ENCODE assay signal across 21 cellular contexts in the genomic region with DNA sequence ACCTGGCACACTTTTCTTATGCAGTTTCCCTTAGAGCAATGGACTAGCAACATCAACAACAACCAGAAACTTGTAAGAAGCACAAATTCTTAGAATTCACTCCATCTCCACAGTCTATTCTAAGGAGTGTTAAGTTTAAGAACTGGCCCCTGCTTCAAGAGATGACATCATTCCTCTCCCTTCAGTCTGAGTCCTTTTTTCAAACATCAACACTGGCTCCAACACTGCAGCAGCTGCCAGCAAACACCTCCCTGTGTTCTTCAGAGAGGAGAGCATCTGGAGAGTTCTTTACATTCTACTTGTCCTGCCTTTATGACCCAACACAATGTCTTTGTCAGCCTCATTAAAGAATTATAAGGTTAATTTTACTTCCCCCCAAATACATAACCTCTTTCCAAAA.
DNase-seq lines count a peak whose midpoint lies in the region; ATAC-seq and TF ChIP-seq lines count a peak whose summit lies in the region.
"Had no signal": no experiment of that assay in that cellular context is flagged by ENCODE, and none has a peak within 500 bp of the region (broad histone marks: within the 10 kb centered on the region; RNA-seq: fewer than 3 reads in every experiment).

No MANE protein-coding gene starts in this region.

- H3K9me3 Mint-ChIP-seq in chondrocyte (ENCODE audit: low read depth) (no peaks in the 10 kb centered on the region), HFFc6 (no peaks in the 10 kb centered on the region; the same call in 1 of the 2 replicates)
- H3K9me3 Mint-ChIP-seq: dendritic cell treated with granulocyte-macrophage colony-stimulating factor and Interleukin-4, amounts not matched to agents 40 ng/mL and 50 ng/mL, for 4 days; stimulated activated memory B cell treated with anti-CD40 and anti-IgM and Interleukin-4, amounts not matched to agents 10 μg/mL and 1 μg/mL and 100 μg/mL, for 72 hours had no signal

- no peak overlapping the region for H3K4me3 ChIP-seq in HFF-Myc (replicated peaks; ENCODE audit: low read depth, low read length)
- H3K4me3 ChIP-seq: BLaER1 treated with 17β-estradiol and CSF1 and Interleukin-3, amounts not matched to agents 10 nM and 100 nM; ovary; SJCRH30; tibial nerve had no signal

- peaks cover 2% of the 10 kb centered on the region for H3K27me3 Mint-ChIP-seq in chondrocyte (ENCODE audit: low read depth)
- no peaks in the 10 kb centered on the region for H3K27me3 Mint-ChIP-seq in HFFc6 (ENCODE audit: insufficient read depth)
- H3K27me3 Mint-ChIP-seq: dendritic cell treated with granulocyte-macrophage colony-stimulating factor and Interleukin-4, amounts not matched to agents 40 ng/mL and 50 ng/mL, for 4 days; naive B cell; stimulated activated memory B cell treated with anti-CD40 and anti-IgM and Interleukin-4, amounts not matched to agents 10 μg/mL and 1 μg/mL and 100 μg/mL, for 72 hours had no signal

- H3K4me3 Mint-ChIP-seq in chondrocyte (ENCODE audit: unreplicated experiment) (no peak overlapping the region), HFFc6 (no peak overlapping the region)
- H3K4me3 Mint-ChIP-seq: dendritic cell treated with granulocyte-macrophage colony-stimulating factor and Interleukin-4, amounts not matched to agents 40 ng/mL and 50 ng/mL, for 4 days; naive B cell; stimulated activated memory B cell treated with anti-CD40 and anti-IgM and Interleukin-4, amounts not matched to agents 10 μg/mL and 1 μg/mL and 100 μg/mL, for 72 hours had no signal

- H3K36me3 Mint-ChIP-seq in chondrocyte (ENCODE audit: low read depth), result no peaks in the 10 kb centered on the region
- no peaks in the 10 kb centered on the region for H3K36me3 Mint-ChIP-seq in HFFc6 (ENCODE audit: low read depth)
- H3K36me3 Mint-ChIP-seq: naive B cell; stimulated activated memory B cell treated with anti-CD40 and anti-IgM and Interleukin-4, amounts not matched to agents 10 μg/mL and 1 μg/mL and 100 μg/mL, for 72 hours had no signal

- H3K4me1 Mint-ChIP-seq in chondrocyte (ENCODE audit: low read depth) (peaks cover 30% of the 10 kb centered on the region), HFFc6 (ENCODE audit: low read depth) (peaks cover 30% of the 10 kb centered on the region)
- H3K4me1 Mint-ChIP-seq: naive B cell; stimulated activated memory B cell treated with anti-CD40 and anti-IgM and Interleukin-4, amounts not matched to agents 10 μg/mL and 1 μg/mL and 100 μg/mL, for 72 hours had no signal

- H3K27ac Mint-ChIP-seq in chondrocyte (ENCODE audit: unreplicated experiment), result peak overlapping the region; percentile 30
- H3K27ac Mint-ChIP-seq in HFFc6, result no peak overlapping the region; the same call in 1 of the 2 replicates
- H3K27ac Mint-ChIP-seq: naive B cell; stimulated activated memory B cell treated with anti-CD40 and anti-IgM and Interleukin-4, amounts not matched to agents 10 μg/mL and 1 μg/mL and 100 μg/mL, for 72 hours had no signal

- no peak for ATAC-seq in HG03354 (IDR thresholded peaks at IDR 0.05; ENCODE audit: poor library complexity, severe bottlenecking, unreplicated experiment)
- ATAC-seq: stimulated activated memory B cell treated with anti-CD40 and anti-IgM and Interleukin-4, amounts not matched to agents 10 μg/mL and 1 μg/mL and 100 μg/mL, for 72 hours had no signal

- peak; percentile 35 for DNase-seq in DMS79 (lab: John Stamatoyannopoulos, UW)
- peak; percentile 10 for DNase-seq in HFF-Myc (ENCODE audit: extremely low read depth, low read depth)
- no peak for DNase-seq in chondrocyte (ENCODE audit: low spot score)
- peak; percentile 6 for DNase-seq in kidney glomerular epithelial cell (lab: John Stamatoyannopoulos, UW)
- no peak for DNase-seq in NCI-H510A treated with DMSO at 0.1 percent for 48 hours (lab: John Stamatoyannopoulos, UW)
- DNase-seq in NCI-H187 treated with DMSO at 0.1 percent for 48 hours (lab: John Stamatoyannopoulos, UW), result no peak
- no peak for DNase-seq in HFFc6
- DNase-seq: activated CD4-positive, alpha-beta T cell treated with anti-CD3 and anti-CD28 coated beads for 1 hour; activated effector memory CD4-positive, alpha-beta T cell treated with anti-CD3 and anti-CD28 coated beads, Interleukin-2, amount 50 U/mL, for 16 hours; DND-41; KBM-7; naive B cell; NCI-H1092 treated with DMSO at 0.1 percent for 48 hours; ovary; T-helper 9 cell had no signal

- no peak for TF ChIP-seq CTCF in HFF-Myc (IDR thresholded peaks at IDR 0.05; ENCODE audit: low read depth, low read length, missing control alignments)
- no peak for TF ChIP-seq CTCF in chondrocyte (IDR thresholded peaks at IDR 0.05)
- TF ChIP-seq CTCF in HFFc6 (IDR thresholded peaks at IDR 0.05), result no peak

Comparison
In these comparisons a context has a peak if more than half of its experiments do, and no peak if none do; other contexts are left out.
1. DNase-seq: peak in DMS79 (single experiment), HFF-Myc (single experiment) and kidney glomerular epithelial cell (single experiment); none in chondrocyte (single experiment), NCI-H510A treated with DMSO at 0.1 percent for 48 hours (single experiment), NCI-H187 treated with DMSO at 0.1 percent for 48 hours (single experiment) and HFFc6 (single experiment).